7 cellular contexts compared by ENCODE assay signal in genomic region chr17:32928527-32929287, GRCh38. TPM values are rescaled to one million over a fixed set of nuclear protein-coding genes. Genes with fewer than 3 reads are reported as not detected.
A peak's percentile ranks its signal among the peaks of the same experiment; 100 is the strongest.
DNase-seq lines count a peak whose midpoint lies in the region; ATAC-seq, FAIRE-seq and TF ChIP-seq lines count a peak whose summit lies in the region.

No MANE protein-coding gene starts in this region.

- in situ Hi-C loops in HepG2 (cut with HindIII; ENCODE audit: extremely low pct_ligation_motif_present, low pct_unique_long_range_greater_than_20kb), result no loop called here

- DNase-seq in choroid plexus epithelial cell (ENCODE audit: low read depth) (peak; percentile 39), HepG2 (ENCODE audit: low spot score) (no peak), tibial artery (no peak), nucleus accumbens (lab: John Stamatoyannopoulos, UW) (no peak)
- no peak for DNase-seq in effector CD4-positive, alpha-beta T cell

- H3K9me2 ChIP-seq in Loucy (replicated peaks; ENCODE audit: low read depth, low read length), result no peaks in the 10 kb centered on the region

- H3K4me3 ChIP-seq in Loucy (ENCODE audit: low read length, poor library complexity, severe bottlenecking) (no peak overlapping the region), choroid plexus epithelial cell (ENCODE audit: low read depth, low read length) (peak overlapping the region; percentile 68), HepG2 (replicated peaks in 1 of 3; ENCODE audit: insufficient read depth in 1 of 3, low read depth in 2 of 3, low read length in 3 of 3) (peak overlapping the region; percentile 69 to 88 (median 82)), tibial artery (peak overlapping the region; percentile 63 to 92)

- no peak for FAIRE-seq in HepG2 (lab: Jason Lieb, UNC)

- H3K9me3 ChIP-seq in Loucy (ENCODE audit: insufficient read depth, low read depth, low read length) (no peaks in the 10 kb centered on the region), HepG2 (ENCODE audit: low read length) (no peaks in the 10 kb centered on the region), tibial artery (no peaks in the 10 kb centered on the region)

- H3K9ac ChIP-seq in Loucy (ENCODE audit: low read depth, low read length, poor library complexity, severe bottlenecking) (no peak overlapping the region), HepG2 (ENCODE audit: insufficient read depth, low read depth, low read length) (peak overlapping the region; percentile 81)

- CTCF ChIA-PET in HepG2 (lab: Yijun Ruan, JAX; ENCODE audit: low intra/inter-chr PET ratio, low total read pairs), result no interaction called here

- H3K4me2 ChIP-seq in Loucy (ENCODE audit: low read depth, low read length, poor library complexity, severe bottlenecking) (no peak overlapping the region), HepG2 (ENCODE audit: low read depth, low read length) (peak overlapping the region; percentile 98)

- ATAC-seq in HepG2, result no peak
- no peak for ATAC-seq in HG03175 (IDR thresholded peaks at IDR 0.05; ENCODE audit: unreplicated experiment)

- H3K79me2 ChIP-seq in Loucy (ENCODE audit: insufficient read depth, low read length), result no peaks in the 10 kb centered on the region
- peaks cover 12% of the 10 kb centered on the region for H3K79me2 ChIP-seq in HepG2 (ENCODE audit: insufficient read depth, low read length)

- H3K27ac ChIP-seq in HepG2 (ENCODE audit: extremely low read length, insufficient read depth, low read length) (peak overlapping the region; percentile 67), tibial artery (peak overlapping the region; percentile 65 to 83)

- 27% methylated on average over 16 of the region's 16 CpGs for WGBS in HepG2 (ENCODE audit: low lambda C conversion rate)

- peak overlapping the region; percentile 19; the same call in 1 of the 2 replicates for H2AFZ ChIP-seq in Loucy (ENCODE audit: low read length)
- peak overlapping the region; percentile 43 for H2AFZ ChIP-seq in HepG2 (ENCODE audit: low read length)

- intact Hi-C loops in HepG2 (cut with micrococcal nuclease; ENCODE audit: unreplicated experiment), result no loop called here
- intact Hi-C loops in tibial artery (cut with DNase I; ENCODE audit: low total_unique reads), result no loop called here

- TF ChIP-seq EP300 in HepG2 (IDR thresholded peaks at IDR 0.05; ENCODE audit: low read depth in 2 of 2, low read length in 2 of 2) (no peak), HepG2 (CRISPR knock-in tag; IDR thresholded peaks at IDR 0.05; ENCODE audit: borderline replicate concordance) (no peak)

- POLR2A ChIA-PET in HepG2 (lab: Yijun Ruan, JAX), result interaction anchor here (0.8 to 1.6 kb wide), 3 partner anchors 8 to 21 kb away, joined by 3 to 4 read pairs (median 4); no protein-coding TSS in a partner anchor

- no peaks in the 10 kb centered on the region for H3K27me3 ChIP-seq in Loucy (ENCODE audit: insufficient read depth, low read length, poor library complexity, severe bottlenecking)
- H3K27me3 ChIP-seq in HepG2 (ENCODE audit: control insufficient read depth in 1 of 2, insufficient read depth in 2 of 2, low read length in 2 of 2), result no peaks in the 10 kb centered on the region; a peak in 1 of 5 replicates
- H3K27me3 ChIP-seq in tibial artery, result no peaks in the 10 kb centered on the region

- no peaks in the 10 kb centered on the region for H4K20me1 ChIP-seq in Loucy (ENCODE audit: insufficient read depth, low read length, poor library complexity, severe bottlenecking)
- H4K20me1 ChIP-seq in HepG2 (ENCODE audit: insufficient read depth, low read length), result no peaks in the 10 kb centered on the region

- no peak for TF ChIP-seq POLR2A in HepG2 (IDR thresholded peaks at IDR 0.05; ENCODE audit: insufficient read depth in 1 of 2, low read depth in 2 of 2, low read length in 2 of 2)

- no peaks in the 10 kb centered on the region for H3F3A ChIP-seq in Loucy (ENCODE audit: low read depth)

- TF ChIP-seq CTCF in Loucy (conservative IDR thresholded peaks at IDR 0.05; ENCODE audit: low read length), result no peak
- TF ChIP-seq CTCF in choroid plexus epithelial cell (conservative IDR thresholded peaks at IDR 0.05; ENCODE audit: low read depth, low read length), result no peak
- TF ChIP-seq CTCF in HepG2 (CRISPR knock-in tag; IDR thresholded peaks at IDR 0.05), result no peak
- no peak for TF ChIP-seq CTCF in tibial artery (IDR thresholded peaks at IDR 0.05)

- no peaks in the 10 kb centered on the region for H3K36me3 ChIP-seq in Loucy (ENCODE audit: insufficient read depth, low read length)
- peaks cover 0 to 15% of the 10 kb centered on the region in 2 experiments; a peak in 2 of 5 replicates for H3K36me3 ChIP-seq in HepG2 (replicated peaks in 1 of 2; ENCODE audit: control insufficient read depth in 1 of 2, insufficient read depth in 2 of 2, low read length in 2 of 2)
- peaks cover 0 to 22% (median 12%) of the 10 kb centered on the region in 3 donors for H3K36me3 ChIP-seq in tibial artery

- TSS peak; percentile 87 for BruUV-seq in HepG2 (replicated peaks; lab: Mats Ljungman, UMichigan)

- no peak for TF ChIP-seq RAD21 in HepG2 (CRISPR knock-in tag; IDR thresholded peaks at IDR 0.05)

- H3K4me1 ChIP-seq in Loucy (ENCODE audit: insufficient read depth, low read length, poor library complexity, severe bottlenecking) (no peaks in the 10 kb centered on the region), HepG2 (ENCODE audit: insufficient read depth, low read length) (peaks cover 60% of the 10 kb centered on the region), tibial artery (peaks cover 0 to 15% (median 7%) of the 10 kb centered on the region in 4 donors)

TF ChIP-seq in HepG2, 621 proteins besides CTCF, POLR2A, EP300 and RAD21 (continues in another document):
- no peak for TF ChIP-seq KLF16 (CRISPR knock-in tag; IDR thresholded peaks at IDR 0.05)

RNA-seq across cellular contexts. Expression of gene TMEM98, which starts 0.8 kb away (rescaled TPM):
- total RNA-seq in HepG2 (2016; rRNA removed; fragmentation: Illumina TruSeq; extraction: Trizol), result 77.3 and 103 TPM in 2 replicates
- 53.1 and 67.2 TPM in 2 replicates for total RNA-seq in HepG2 (2016; cell fraction: cytosol; rRNA removed; fragmentation: Illumina TruSeq; extraction: Trizol; ENCODE audit: low read depth)
- total RNA-seq in HepG2 (2016; cell fraction: insoluble cytoplasmic fraction; rRNA removed; fragmentation: Illumina TruSeq; extraction: Trizol), result 79.2 and 109 TPM in 2 replicates
- total RNA-seq in HepG2 (2016; cell fraction: membrane; rRNA removed; fragmentation: Illumina TruSeq; extraction: Trizol), result 111 and 127 TPM in 2 replicates
- 75.4 and 76.4 TPM in 2 replicates for total RNA-seq in HepG2 (2016; cell fraction: nucleus; rRNA removed; fragmentation: Illumina TruSeq; extraction: Trizol)
- 175 and 180 TPM in 2 replicates for polyA plus RNA-seq in HepG2 (2011; rRNA removed)
- 328 and 339 TPM in 2 replicates for polyA plus RNA-seq in HepG2 (2011; cell fraction: cytosol; rRNA removed)
- 173 and 209 TPM in 2 replicates for polyA plus RNA-seq in HepG2 (2011; cell fraction: nucleus; rRNA removed)
- 69.9 and 74.1 TPM in 2 replicates for polyA plus RNA-seq in HepG2 (2012)
- 92.0 and 118 TPM in 2 replicates for polyA plus RNA-seq in HepG2 (2016; cell fraction: cytosol; fragmentation: Illumina TruSeq; extraction: Trizol; ENCODE audit: low read depth)
- 87.3 and 89.1 TPM in 2 replicates for polyA plus RNA-seq in HepG2 (2016; cell fraction: insoluble cytoplasmic fraction; fragmentation: Illumina TruSeq; extraction: Trizol; ENCODE audit: low read depth)
- 118 and 131 TPM in 2 replicates for polyA plus RNA-seq in HepG2 (2016; cell fraction: membrane; fragmentation: Illumina TruSeq; extraction: Trizol; ENCODE audit: low read depth)
- 139 and 141 TPM in 2 replicates for polyA plus RNA-seq in HepG2 (2016; cell fraction: nucleus; fragmentation: Illumina TruSeq; extraction: Trizol; ENCODE audit: insufficient read depth, low read depth)
- polyA minus RNA-seq in HepG2 (2011; rRNA and poly(A)+ RNA removed; ENCODE audit: low replicate concordance), result 1.2 and 454 TPM in 2 replicates
- 65.4 and 66.9 TPM in 2 replicates for polyA minus RNA-seq in HepG2 (2011; cell fraction: cytosol; rRNA and poly(A)+ RNA removed)
- 53.7 and 60.7 TPM in 2 replicates for polyA minus RNA-seq in HepG2 (2011; cell fraction: nucleus; rRNA and poly(A)+ RNA removed)

RNA-seq across cellular contexts. Expression of gene MYO1D, which starts 51.8 kb away (rescaled TPM):
- 13.2 and 15.4 TPM in 2 replicates for total RNA-seq in HepG2 (2016; rRNA removed; fragmentation: Illumina TruSeq; extraction: Trizol)
- 3.0 and 3.6 TPM in 2 replicates for total RNA-seq in HepG2 (2016; cell fraction: cytosol; rRNA removed; fragmentation: Illumina TruSeq; extraction: Trizol; ENCODE audit: low read depth)
- total RNA-seq in HepG2 (2016; cell fraction: insoluble cytoplasmic fraction; rRNA removed; fragmentation: Illumina TruSeq; extraction: Trizol), result 12.4 and 13.8 TPM in 2 replicates
- total RNA-seq in HepG2 (2016; cell fraction: membrane; rRNA removed; fragmentation: Illumina TruSeq; extraction: Trizol), result 5.7 and 6.1 TPM in 2 replicates
- 14.8 and 18.3 TPM in 2 replicates for total RNA-seq in HepG2 (2016; cell fraction: nucleus; rRNA removed; fragmentation: Illumina TruSeq; extraction: Trizol)
- 17.3 and 19.7 TPM in 2 replicates for polyA plus RNA-seq in HepG2 (2011; rRNA removed)
- 15.1 and 24.7 TPM in 2 replicates for polyA plus RNA-seq in HepG2 (2011; cell fraction: cytosol; rRNA removed)
- 8.8 and 9.9 TPM in 2 replicates for polyA plus RNA-seq in HepG2 (2011; cell fraction: nucleus; rRNA removed)
- 21.0 and 26.3 TPM in 2 replicates for polyA plus RNA-seq in HepG2 (2012)
- 0.91 and 1.2 TPM in 2 replicates for polyA plus RNA-seq in HepG2 (2016; cell fraction: cytosol; fragmentation: Illumina TruSeq; extraction: Trizol; ENCODE audit: low read depth)
- 11.4 and 15.7 TPM in 2 replicates for polyA plus RNA-seq in HepG2 (2016; cell fraction: insoluble cytoplasmic fraction; fragmentation: Illumina TruSeq; extraction: Trizol; ENCODE audit: low read depth)
- polyA plus RNA-seq in HepG2 (2016; cell fraction: membrane; fragmentation: Illumina TruSeq; extraction: Trizol; ENCODE audit: low read depth), result 2.9 and 3.4 TPM in 2 replicates
- 8.9 and 12.3 TPM in 2 replicates for polyA plus RNA-seq in HepG2 (2016; cell fraction: nucleus; fragmentation: Illumina TruSeq; extraction: Trizol; ENCODE audit: insufficient read depth, low read depth)
- 1.8 and 19.9 TPM in 2 replicates for polyA minus RNA-seq in HepG2 (2011; rRNA and poly(A)+ RNA removed; ENCODE audit: low replicate concordance)
- 24.6 and 25.3 TPM in 2 replicates for polyA minus RNA-seq in HepG2 (2011; cell fraction: cytosol; rRNA and poly(A)+ RNA removed)
- 44.4 and 61.9 TPM in 2 replicates for polyA minus RNA-seq in HepG2 (2011; cell fraction: nucleus; rRNA and poly(A)+ RNA removed)
